In genomic region chr20:17896771-17897369, GRCh38 we compare ENCODE assay signal across 1 cellular context.
TF ChIP-seq lines count a peak whose summit lies in the region.

No MANE protein-coding gene starts in this region.

TF ChIP-seq in HepG2, 621 proteins besides CTCF, POLR2A, EP300 and RAD21 (continued from another document and continues in another):
- peak; percentile 68; the same call in 1 of the 2 replicates for TF ChIP-seq ZNF646 (CRISPR knock-in tag; IDR thresholded peaks at IDR 0.05)
- peak; percentile 74 for TF ChIP-seq TCF7 (IDR thresholded peaks at IDR 0.05; ENCODE audit: low read depth)
- peak; percentile 92; the same call in 1 of the 2 replicates for TF ChIP-seq ZNF280D (CRISPR knock-in tag; IDR thresholded peaks at IDR 0.05)
- TF ChIP-seq ZNF333 (CRISPR knock-in tag; IDR thresholded peaks at IDR 0.05; ENCODE audit: borderline replicate concordance): no peak
- no peak for TF ChIP-seq KDM5B (CRISPR knock-in tag; IDR thresholded peaks at IDR 0.05; ENCODE audit: borderline replicate concordance)
- TF ChIP-seq YEATS2 (CRISPR knock-in tag; IDR thresholded peaks at IDR 0.05; ENCODE audit: borderline replicate concordance): no peak
- TF ChIP-seq HNF1B (CRISPR knock-in tag; IDR thresholded peaks at IDR 0.05): peak; percentile 85; the same call in 1 of the 2 replicates
- peak; percentile 88 for TF ChIP-seq ZBTB26 (CRISPR knock-in tag; IDR thresholded peaks at IDR 0.05; ENCODE audit: borderline replicate concordance)
- TF ChIP-seq ZSCAN22 (CRISPR knock-in tag; IDR thresholded peaks at IDR 0.05): peak; percentile 71; the same call in 1 of the 2 replicates
- TF ChIP-seq HNF1A (IDR thresholded peaks at IDR 0.05; ENCODE audit: low read depth): peak; percentile 62; the same call in 1 of the 2 replicates
- peak; percentile 90 for TF ChIP-seq HNF1A (CRISPR knock-in tag; IDR thresholded peaks at IDR 0.05; ENCODE audit: borderline replicate concordance)
- peak; percentile 52; the same call in 1 of the 2 replicates for TF ChIP-seq MAZ (IDR thresholded peaks at IDR 0.05; ENCODE audit: borderline replicate concordance, low read depth, low read length)
- TF ChIP-seq MAZ (CRISPR knock-in tag; IDR thresholded peaks at IDR 0.05; ENCODE audit: low read depth): no peak; the same call in 1 of the 2 replicates
- TF ChIP-seq SRSF9 (IDR thresholded peaks at IDR 0.05; ENCODE audit: borderline replicate concordance, insufficient read depth, low read depth, low read length, poor library complexity, severe bottlenecking): no peak
- TF ChIP-seq ZKSCAN5 (CRISPR knock-in tag; IDR thresholded peaks at IDR 0.05): no peak
- TF ChIP-seq ZBTB4 (CRISPR knock-in tag; IDR thresholded peaks at IDR 0.05; ENCODE audit: borderline replicate concordance): peak; percentile 73
- peak; percentile 89 for TF ChIP-seq ZNF644 (CRISPR knock-in tag; IDR thresholded peaks at IDR 0.05; ENCODE audit: low read depth)
- TF ChIP-seq HOXD1 (CRISPR knock-in tag; IDR thresholded peaks at IDR 0.05): peak; percentile 54; the same call in 1 of the 2 replicates
- TF ChIP-seq RBAK (CRISPR knock-in tag; IDR thresholded peaks at IDR 0.05): 0 out of 2 replicates have a peak, but pooled peaks have one; percentile 69
- TF ChIP-seq SP140L (CRISPR knock-in tag; IDR thresholded peaks at IDR 0.05; ENCODE audit: borderline replicate concordance): peak; percentile 44; the same call in 1 of the 2 replicates
- TF ChIP-seq ZNF552 (CRISPR knock-in tag; IDR thresholded peaks at IDR 0.05; ENCODE audit: borderline replicate concordance): 0 out of 2 replicates have a peak, but pooled peaks have one; percentile 45
- 0 out of 2 replicates have a peak, but pooled peaks have one; percentile 13 for TF ChIP-seq ZNF816 (CRISPR knock-in tag; IDR thresholded peaks at IDR 0.05; ENCODE audit: borderline replicate concordance)
- peak; percentile 89 for TF ChIP-seq ZFP90 (CRISPR knock-in tag; IDR thresholded peaks at IDR 0.05; ENCODE audit: borderline replicate concordance)
- TF ChIP-seq RBFOX2 (IDR thresholded peaks at IDR 0.05; ENCODE audit: low read depth, low read length): peak; percentile 46; the same call in 1 of the 2 replicates
- peak; percentile 99 for TF ChIP-seq MEF2D (CRISPR knock-in tag; IDR thresholded peaks at IDR 0.05)
- TF ChIP-seq ZNF138 (CRISPR knock-in tag; IDR thresholded peaks at IDR 0.05; ENCODE audit: low read depth): no peak
- no peak for TF ChIP-seq ATRX (CRISPR knock-in tag; IDR thresholded peaks at IDR 0.05; ENCODE audit: borderline replicate concordance)
- no peak for TF ChIP-seq MATR3 (CRISPR knock-in tag; IDR thresholded peaks at IDR 0.05)
- TF ChIP-seq ZBTB20 (CRISPR knock-in tag; IDR thresholded peaks at IDR 0.05; ENCODE audit: borderline replicate concordance, low read depth): peak; percentile 88
- TF ChIP-seq ZFX (CRISPR knock-in tag; IDR thresholded peaks at IDR 0.05; ENCODE audit: low read depth): peak; percentile 50; the same call in 1 of the 2 replicates
- TF ChIP-seq TARDBP (CRISPR knock-in tag; IDR thresholded peaks at IDR 0.05): peak; percentile 89
- no peak for TF ChIP-seq ZFP82 (CRISPR knock-in tag; IDR thresholded peaks at IDR 0.05; ENCODE audit: borderline replicate concordance)
- TF ChIP-seq ARID3A (IDR thresholded peaks at IDR 0.05; ENCODE audit: low read depth, low read length): peak; percentile 94
- TF ChIP-seq XRCC5 (optimal IDR thresholded peaks at IDR 0.05; ENCODE audit: low read length): peak; percentile 93
- TF ChIP-seq PAWR (CRISPR knock-in tag; IDR thresholded peaks at IDR 0.05; ENCODE audit: borderline replicate concordance): 0 out of 2 replicates have a peak, but pooled peaks have one; percentile 87
- peak; percentile 86 for TF ChIP-seq KDM4B (CRISPR knock-in tag; IDR thresholded peaks at IDR 0.05)
